Comparison of ENCODE assay signal across 1 cellular context in genomic region chr13:27130223-27131015, GRCh38.
A peak's percentile ranks its signal among the peaks of the same experiment; 100 is the strongest.
TF ChIP-seq lines count a peak whose summit lies in the region.

No MANE protein-coding gene starts in this region.

TF ChIP-seq in HepG2, 621 proteins besides CTCF, POLR2A, EP300 and RAD21 (continued from another document):
- no peak for TF ChIP-seq CENPBD1 (CRISPR knock-in tag; IDR thresholded peaks at IDR 0.05; ENCODE audit: borderline replicate concordance, low read depth)
- TF ChIP-seq ZNF547 (CRISPR knock-in tag; IDR thresholded peaks at IDR 0.05), result no peak
- 0 out of 2 replicates have a peak, but pooled peaks have one; percentile 18 for TF ChIP-seq FOSL2 (CRISPR knock-in tag; IDR thresholded peaks at IDR 0.05)
- TF ChIP-seq HOMEZ (CRISPR knock-in tag; IDR thresholded peaks at IDR 0.05; ENCODE audit: low read depth), result peak; percentile 87; the same call in 1 of the 2 replicates
- TF ChIP-seq, protein P1, sequence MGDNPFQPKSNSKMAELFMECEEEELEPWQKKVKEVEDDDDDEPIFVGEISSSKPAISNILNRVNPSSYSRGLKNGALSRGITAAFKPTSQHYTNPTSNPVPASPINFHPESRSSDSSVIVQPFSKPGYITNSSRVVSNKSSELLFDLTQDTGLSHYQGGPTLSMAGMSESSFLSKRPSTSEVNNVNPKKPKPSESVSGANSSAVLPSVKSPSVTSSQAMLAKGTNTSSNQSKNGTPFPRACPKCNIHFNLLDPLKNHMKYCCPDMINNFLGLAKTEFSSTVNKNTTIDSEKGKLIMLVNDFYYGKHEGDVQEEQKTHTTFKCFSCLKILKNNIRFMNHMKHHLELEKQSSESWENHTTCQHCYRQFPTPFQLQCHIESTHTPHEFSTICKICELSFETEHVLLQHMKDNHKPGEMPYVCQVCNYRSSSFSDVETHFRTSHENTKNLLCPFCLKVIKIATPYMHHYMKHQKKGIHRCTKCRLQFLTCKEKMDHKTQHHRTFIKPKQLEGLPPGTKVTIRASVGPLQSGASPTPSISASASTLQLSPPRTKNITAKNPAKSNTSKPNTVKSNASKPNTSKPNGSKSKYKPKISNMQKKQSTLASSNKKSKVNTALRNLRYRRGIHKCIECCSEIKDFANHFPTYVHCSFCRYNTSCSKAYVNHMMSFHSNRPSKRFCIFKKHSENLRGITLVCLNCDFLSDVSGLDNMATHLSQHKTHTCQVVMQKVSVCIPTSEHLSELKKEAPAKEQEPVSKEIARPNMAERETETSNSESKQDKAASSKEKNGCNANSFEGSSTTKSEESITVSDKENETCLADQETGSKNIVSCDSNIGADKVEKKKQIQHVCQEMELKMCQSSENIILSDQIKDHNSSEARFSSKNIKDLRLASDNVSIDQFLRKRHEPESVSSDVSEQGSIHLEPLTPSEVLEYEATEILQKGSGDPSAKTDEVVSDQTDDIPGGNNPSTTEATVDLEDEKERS (CRISPR knock-in tag; IDR thresholded peaks at IDR 0.05), result no peak
- no peak for TF ChIP-seq SMARCC2 (IDR thresholded peaks at IDR 0.05)
- TF ChIP-seq ZNF251 (CRISPR knock-in tag; IDR thresholded peaks at IDR 0.05), result no peak
- no peak for TF ChIP-seq ZNF296 (CRISPR knock-in tag; conservative IDR thresholded peaks at IDR 0.05)
- no peak for TF ChIP-seq MXI1 (IDR thresholded peaks at IDR 0.05; ENCODE audit: borderline replicate concordance, low read depth, low read length)
